11 cellular contexts compared by ENCODE assay signal in the genomic region with DNA sequence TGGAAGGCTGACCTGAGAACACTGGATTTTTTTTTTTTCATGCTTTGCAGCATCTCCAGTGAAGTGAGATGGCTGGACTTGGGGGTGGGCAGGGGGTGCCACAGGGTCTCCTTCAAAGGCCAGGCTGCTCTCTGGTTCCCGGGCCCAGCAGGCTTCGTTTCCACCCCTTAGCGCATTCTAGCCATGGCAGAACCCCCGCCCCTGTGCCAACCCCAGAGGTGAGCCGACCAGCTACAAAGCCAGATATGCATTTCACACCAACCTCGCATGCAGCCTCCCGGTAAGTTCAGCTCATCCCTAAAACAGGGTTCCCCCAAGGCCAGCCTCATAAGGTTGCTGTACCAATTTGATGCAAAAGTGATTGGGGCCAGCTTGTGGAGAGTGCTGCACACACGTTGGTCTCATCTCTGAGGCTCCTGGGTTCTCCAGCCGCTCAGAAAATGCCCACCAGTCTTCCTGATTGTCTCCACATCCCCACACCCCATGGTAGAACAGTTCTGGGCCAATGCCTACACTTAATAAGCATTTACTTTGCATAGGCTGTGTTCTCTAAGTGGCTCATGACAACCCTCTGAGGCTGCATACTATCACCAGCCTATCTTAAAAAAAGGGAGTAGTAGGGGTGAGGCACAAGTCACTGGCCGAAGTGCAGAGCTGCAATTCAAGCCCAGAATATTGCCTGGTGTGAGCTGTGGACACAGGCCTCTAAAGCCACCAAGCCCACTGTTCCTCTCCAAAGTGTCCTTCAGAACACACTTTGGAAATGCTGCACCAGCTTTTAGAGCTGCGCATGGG. TPM values are rescaled to one million over a fixed set of nuclear protein-coding genes. Genes with fewer than 3 reads are reported as not detected.
DNase-seq lines count a peak whose midpoint lies in the region; ATAC-seq, FAIRE-seq and TF ChIP-seq lines count a peak whose summit lies in the region.
"Had no signal": no experiment of that assay in that cellular context is flagged by ENCODE, and none has a peak within 500 bp of the region (broad histone marks: within the 10 kb centered on the region; RNA-seq: fewer than 3 reads in every experiment).

No MANE protein-coding gene starts in this region.

- H3K27ac Mint-ChIP-seq in activated CD8-positive, alpha-beta T cell treated with anti-CD3 and anti-CD28 coated beads for 36 hours = peak overlapping the region; percentile 2

- H3K36me3 ChIP-seq in right atrium auricular region (no peaks in the 10 kb centered on the region), lower lobe of right lung (peaks cover 4% of the 10 kb centered on the region), upper lobe of right lung (no peaks in the 10 kb centered on the region), pancreas (no peaks in the 10 kb centered on the region)

- H3K4me1 ChIP-seq in right atrium auricular region (peaks cover 0 to 98% of the 10 kb centered on the region in 2 donors), lower lobe of right lung (peaks cover 100% of the 10 kb centered on the region), upper lobe of right lung (peaks cover 98% of the 10 kb centered on the region), pancreas (peaks cover 37 to 74% (median 57%) of the 10 kb centered on the region in 3 donors)

- no peaks in the 10 kb centered on the region for H3K27me3 ChIP-seq in right atrium auricular region
- H3K27me3 ChIP-seq in lower lobe of right lung (ENCODE audit: low read depth) = no peaks in the 10 kb centered on the region
- H3K27me3 ChIP-seq in upper lobe of right lung = no peaks in the 10 kb centered on the region
- H3K27me3 ChIP-seq in pancreas = no peaks in the 10 kb centered on the region

- no peak overlapping the region for H3K4me3 Mint-ChIP-seq in activated CD8-positive, alpha-beta T cell treated with anti-CD3 and anti-CD28 coated beads for 36 hours

- peaks cover 32% of the 10 kb centered on the region for H3K36me3 Mint-ChIP-seq in activated CD8-positive, alpha-beta T cell treated with anti-CD3 and anti-CD28 coated beads for 36 hours (ENCODE audit: low read depth)

- no peak for TF ChIP-seq CTCF in right atrium auricular region (IDR thresholded peaks at IDR 0.05)
- no peak for TF ChIP-seq CTCF in activated CD8-positive, alpha-beta T cell treated with anti-CD3 and anti-CD28 coated beads for 36 hours (IDR thresholded peaks at IDR 0.05)
- no peak for TF ChIP-seq CTCF in lower lobe of right lung (IDR thresholded peaks at IDR 0.05)
- no peak for TF ChIP-seq CTCF in upper lobe of right lung (IDR thresholded peaks at IDR 0.05)
- TF ChIP-seq CTCF in pancreas (IDR thresholded peaks at IDR 0.05) = no peak

- peak overlapping the region; percentile 81 to 98 for H3K27ac ChIP-seq in right atrium auricular region
- peak overlapping the region; percentile 79 for H3K27ac ChIP-seq in lower lobe of right lung
- H3K27ac ChIP-seq in upper lobe of right lung = peak overlapping the region; percentile 24
- H3K27ac ChIP-seq in pancreas = peak overlapping the region in 2 of 4 donors; percentile 81 to 88

- intact Hi-C loops in Right ventricle myocardium superior (cut with DNase I) = no loop called here
- intact Hi-C loops in activated CD8-positive, alpha-beta T cell treated with anti-CD3 and anti-CD28 coated beads for 36 hours (cut with micrococcal nuclease) = no loop called here
- intact Hi-C loops in lower lobe of right lung (cut with DNase I) = no loop called here
- intact Hi-C loops in upper lobe of right lung (cut with DNase I) = no loop called here
- intact Hi-C loops in pancreas (cut with DNase I) = no loop called here

- 87 to 91% methylated on average over 11 of the region's 11 CpGs for WGBS in pancreas, 2 donors

- FAIRE-seq in pancreas (lab: Jason Lieb, UNC) = no peak

- CTCF ChIA-PET in activated CD8-positive, alpha-beta T cell treated with anti-CD3 and anti-CD28 coated beads for 36 hours (lab: Charles Lee) = interaction anchor here (0.6 to 1.0 kb wide), 2 partner anchors 27 to 1304 kb away, joined by 3 read pairs; no protein-coding TSS in a partner anchor

- POLR2A ChIA-PET in activated CD8-positive, alpha-beta T cell treated with anti-CD3 and anti-CD28 coated beads for 36 hours (lab: Charles Lee) = interaction anchor here (1.0 to 1.4 kb wide), 2 partner anchors 16 to 93 kb away, joined by 3 to 4 read pairs; no protein-coding TSS in a partner anchor

- ATAC-seq in Right ventricle myocardium superior (ENCODE audit: poor library complexity) (no peak), lower lobe of right lung (no peak), upper lobe of right lung (no peak), HG03378 (IDR thresholded peaks at IDR 0.05; ENCODE audit: unreplicated experiment) (no peak), pancreas (no peak)
- no peak for ATAC-seq in activated CD8-positive, alpha-beta T cell treated with anti-CD3 and anti-CD28 coated beads for 36 hours

- no peaks in the 10 kb centered on the region for H3K9me3 Mint-ChIP-seq in activated CD8-positive, alpha-beta T cell treated with anti-CD3 and anti-CD28 coated beads for 36 hours

- DNase-seq in right atrium auricular region (ENCODE audit: low spot score) = no peak
- no peak for DNase-seq in Right ventricle myocardium superior
- no peak for DNase-seq in activated CD8-positive, alpha-beta T cell treated with anti-CD3 and anti-CD28 coated beads for 36 hours
- DNase-seq in lower lobe of right lung = no peak
- DNase-seq in upper lobe of right lung = no peak
- no peak for DNase-seq in pancreas
- DNase-seq in NCI-H2227 (lab: John Stamatoyannopoulos, UW; ENCODE audit: unreplicated experiment) = no peak
- DNase-seq: DND-41, NCI-H2227 treated with DMSO at 0.1 percent for 48 hours, nucleus accumbens had no signal

- peaks cover 94% of the 10 kb centered on the region for H3K4me1 Mint-ChIP-seq in activated CD8-positive, alpha-beta T cell treated with anti-CD3 and anti-CD28 coated beads for 36 hours (ENCODE audit: low read depth)

- H3K4me3 ChIP-seq in right atrium auricular region (no peak overlapping the region), lower lobe of right lung (no peak overlapping the region), upper lobe of right lung (no peak overlapping the region), pancreas (no peak overlapping the region)

- no peaks in the 10 kb centered on the region for H3K27me3 Mint-ChIP-seq in activated CD8-positive, alpha-beta T cell treated with anti-CD3 and anti-CD28 coated beads for 36 hours

- no peaks in the 10 kb centered on the region for H3K9me3 ChIP-seq in right atrium auricular region
- H3K9me3 ChIP-seq in lower lobe of right lung = no peaks in the 10 kb centered on the region
- H3K9me3 ChIP-seq in upper lobe of right lung = no peaks in the 10 kb centered on the region
- H3K9me3 ChIP-seq in pancreas = no peaks in the 10 kb centered on the region

RNA-seq across cellular contexts. Expression of gene SMAD7, which starts 23.3 kb away (rescaled TPM):
- 10 to 100 TPM; 55.1 to 98.1 TPM for total RNA-seq in right atrium auricular region
- 14.0 TPM for total RNA-seq in Right ventricle myocardium superior
- total RNA-seq in activated CD8-positive, alpha-beta T cell treated with anti-CD3 and anti-CD28 coated beads for 36 hours = 10 to 100 TPM; 17.4 to 18.1 TPM
- total RNA-seq in lower lobe of right lung = 63.4 TPM
- 68.9 TPM for total RNA-seq in upper lobe of right lung
- total RNA-seq in pancreas = 10 to 100 TPM in 2 of 6 donors, 1 to 10 TPM in 4; 5.3 to 22.4 (median 6.8) TPM
- 1 to 10 TPM; 4.2 to 8.2 TPM for polyA plus RNA-seq in pancreas
